Comparison of ENCODE assay signal across 1 cellular context in the genomic region with DNA sequence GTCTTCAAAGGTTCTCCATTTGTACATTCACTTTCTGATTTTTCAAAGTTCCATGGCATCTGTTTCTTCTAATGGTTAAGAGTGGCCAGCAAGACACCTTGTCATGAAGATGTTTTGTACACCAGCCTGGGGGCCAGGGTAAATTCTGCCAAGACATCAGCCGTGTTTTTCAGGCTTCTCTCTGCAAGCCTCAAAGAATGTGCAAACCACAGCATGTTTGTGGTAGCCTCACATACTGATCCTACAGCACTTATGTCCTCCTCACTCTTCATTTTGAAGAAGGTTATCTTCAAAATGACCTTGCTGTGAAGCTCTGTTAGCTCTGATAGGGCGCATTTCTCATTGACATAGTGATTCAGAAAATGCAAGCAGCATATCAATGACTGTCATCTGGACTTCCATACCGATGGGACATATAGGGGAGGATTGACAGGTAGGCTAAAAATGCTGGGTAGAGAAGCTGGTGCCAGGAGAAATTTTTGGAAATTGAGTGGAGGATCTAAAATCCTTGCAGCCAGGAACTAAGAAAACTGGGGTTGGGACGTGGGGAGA.
TF ChIP-seq lines count a peak whose summit lies in the region.

No MANE protein-coding gene starts in this region.

TF ChIP-seq in WTC11, 78 proteins besides CTCF, POLR2A, EP300 and RAD21 (continued from another document):
- TF ChIP-seq, protein P1, sequence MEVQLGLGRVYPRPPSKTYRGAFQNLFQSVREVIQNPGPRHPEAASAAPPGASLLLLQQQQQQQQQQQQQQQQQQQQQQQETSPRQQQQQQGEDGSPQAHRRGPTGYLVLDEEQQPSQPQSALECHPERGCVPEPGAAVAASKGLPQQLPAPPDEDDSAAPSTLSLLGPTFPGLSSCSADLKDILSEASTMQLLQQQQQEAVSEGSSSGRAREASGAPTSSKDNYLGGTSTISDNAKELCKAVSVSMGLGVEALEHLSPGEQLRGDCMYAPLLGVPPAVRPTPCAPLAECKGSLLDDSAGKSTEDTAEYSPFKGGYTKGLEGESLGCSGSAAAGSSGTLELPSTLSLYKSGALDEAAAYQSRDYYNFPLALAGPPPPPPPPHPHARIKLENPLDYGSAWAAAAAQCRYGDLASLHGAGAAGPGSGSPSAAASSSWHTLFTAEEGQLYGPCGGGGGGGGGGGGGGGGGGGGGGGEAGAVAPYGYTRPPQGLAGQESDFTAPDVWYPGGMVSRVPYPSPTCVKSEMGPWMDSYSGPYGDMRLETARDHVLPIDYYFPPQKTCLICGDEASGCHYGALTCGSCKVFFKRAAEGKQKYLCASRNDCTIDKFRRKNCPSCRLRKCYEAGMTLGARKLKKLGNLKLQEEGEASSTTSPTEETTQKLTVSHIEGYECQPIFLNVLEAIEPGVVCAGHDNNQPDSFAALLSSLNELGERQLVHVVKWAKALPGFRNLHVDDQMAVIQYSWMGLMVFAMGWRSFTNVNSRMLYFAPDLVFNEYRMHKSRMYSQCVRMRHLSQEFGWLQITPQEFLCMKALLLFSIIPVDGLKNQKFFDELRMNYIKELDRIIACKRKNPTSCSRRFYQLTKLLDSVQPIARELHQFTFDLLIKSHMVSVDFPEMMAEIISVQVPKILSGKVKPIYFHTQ (CRISPR knock-in tag; IDR thresholded peaks at IDR 0.05), result no peak
- TF ChIP-seq, protein P2, sequence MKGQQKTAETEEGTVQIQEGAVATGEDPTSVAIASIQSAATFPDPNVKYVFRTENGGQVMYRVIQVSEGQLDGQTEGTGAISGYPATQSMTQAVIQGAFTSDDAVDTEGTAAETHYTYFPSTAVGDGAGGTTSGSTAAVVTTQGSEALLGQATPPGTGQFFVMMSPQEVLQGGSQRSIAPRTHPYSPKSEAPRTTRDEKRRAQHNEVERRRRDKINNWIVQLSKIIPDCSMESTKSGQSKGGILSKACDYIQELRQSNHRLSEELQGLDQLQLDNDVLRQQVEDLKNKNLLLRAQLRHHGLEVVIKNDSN (CRISPR knock-in tag; IDR thresholded peaks at IDR 0.05), result no peak
- TF ChIP-seq, protein P3, sequence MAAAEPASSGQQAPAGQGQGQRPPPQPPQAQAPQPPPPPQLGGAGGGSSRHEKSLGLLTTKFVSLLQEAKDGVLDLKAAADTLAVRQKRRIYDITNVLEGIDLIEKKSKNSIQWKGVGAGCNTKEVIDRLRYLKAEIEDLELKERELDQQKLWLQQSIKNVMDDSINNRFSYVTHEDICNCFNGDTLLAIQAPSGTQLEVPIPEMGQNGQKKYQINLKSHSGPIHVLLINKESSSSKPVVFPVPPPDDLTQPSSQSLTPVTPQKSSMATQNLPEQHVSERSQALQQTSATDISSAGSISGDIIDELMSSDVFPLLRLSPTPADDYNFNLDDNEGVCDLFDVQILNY (CRISPR knock-in tag; IDR thresholded peaks at IDR 0.05), result no peak
- TF ChIP-seq JUN (CRISPR knock-in tag; IDR thresholded peaks at IDR 0.05), result no peak
- TF ChIP-seq, protein P4, sequence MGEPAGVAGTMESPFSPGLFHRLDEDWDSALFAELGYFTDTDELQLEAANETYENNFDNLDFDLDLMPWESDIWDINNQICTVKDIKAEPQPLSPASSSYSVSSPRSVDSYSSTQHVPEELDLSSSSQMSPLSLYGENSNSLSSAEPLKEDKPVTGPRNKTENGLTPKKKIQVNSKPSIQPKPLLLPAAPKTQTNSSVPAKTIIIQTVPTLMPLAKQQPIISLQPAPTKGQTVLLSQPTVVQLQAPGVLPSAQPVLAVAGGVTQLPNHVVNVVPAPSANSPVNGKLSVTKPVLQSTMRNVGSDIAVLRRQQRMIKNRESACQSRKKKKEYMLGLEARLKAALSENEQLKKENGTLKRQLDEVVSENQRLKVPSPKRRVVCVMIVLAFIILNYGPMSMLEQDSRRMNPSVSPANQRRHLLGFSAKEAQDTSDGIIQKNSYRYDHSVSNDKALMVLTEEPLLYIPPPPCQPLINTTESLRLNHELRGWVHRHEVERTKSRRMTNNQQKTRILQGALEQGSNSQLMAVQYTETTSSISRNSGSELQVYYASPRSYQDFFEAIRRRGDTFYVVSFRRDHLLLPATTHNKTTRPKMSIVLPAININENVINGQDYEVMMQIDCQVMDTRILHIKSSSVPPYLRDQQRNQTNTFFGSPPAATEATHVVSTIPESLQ (CRISPR knock-in tag; IDR thresholded peaks at IDR 0.05), result no peak
- TF ChIP-seq TEAD4 (CRISPR knock-in tag; IDR thresholded peaks at IDR 0.05), result no peak
- TF ChIP-seq, protein P5, sequence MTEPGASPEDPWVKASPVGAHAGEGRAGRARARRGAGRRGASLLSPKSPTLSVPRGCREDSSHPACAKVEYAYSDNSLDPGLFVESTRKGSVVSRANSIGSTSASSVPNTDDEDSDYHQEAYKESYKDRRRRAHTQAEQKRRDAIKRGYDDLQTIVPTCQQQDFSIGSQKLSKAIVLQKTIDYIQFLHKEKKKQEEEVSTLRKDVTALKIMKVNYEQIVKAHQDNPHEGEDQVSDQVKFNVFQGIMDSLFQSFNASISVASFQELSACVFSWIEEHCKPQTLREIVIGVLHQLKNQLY (CRISPR knock-in tag; IDR thresholded peaks at IDR 0.05), result no peak
- no peak for TF ChIP-seq NFE2L1 (CRISPR knock-in tag; IDR thresholded peaks at IDR 0.05)
- TF ChIP-seq, protein P6, sequence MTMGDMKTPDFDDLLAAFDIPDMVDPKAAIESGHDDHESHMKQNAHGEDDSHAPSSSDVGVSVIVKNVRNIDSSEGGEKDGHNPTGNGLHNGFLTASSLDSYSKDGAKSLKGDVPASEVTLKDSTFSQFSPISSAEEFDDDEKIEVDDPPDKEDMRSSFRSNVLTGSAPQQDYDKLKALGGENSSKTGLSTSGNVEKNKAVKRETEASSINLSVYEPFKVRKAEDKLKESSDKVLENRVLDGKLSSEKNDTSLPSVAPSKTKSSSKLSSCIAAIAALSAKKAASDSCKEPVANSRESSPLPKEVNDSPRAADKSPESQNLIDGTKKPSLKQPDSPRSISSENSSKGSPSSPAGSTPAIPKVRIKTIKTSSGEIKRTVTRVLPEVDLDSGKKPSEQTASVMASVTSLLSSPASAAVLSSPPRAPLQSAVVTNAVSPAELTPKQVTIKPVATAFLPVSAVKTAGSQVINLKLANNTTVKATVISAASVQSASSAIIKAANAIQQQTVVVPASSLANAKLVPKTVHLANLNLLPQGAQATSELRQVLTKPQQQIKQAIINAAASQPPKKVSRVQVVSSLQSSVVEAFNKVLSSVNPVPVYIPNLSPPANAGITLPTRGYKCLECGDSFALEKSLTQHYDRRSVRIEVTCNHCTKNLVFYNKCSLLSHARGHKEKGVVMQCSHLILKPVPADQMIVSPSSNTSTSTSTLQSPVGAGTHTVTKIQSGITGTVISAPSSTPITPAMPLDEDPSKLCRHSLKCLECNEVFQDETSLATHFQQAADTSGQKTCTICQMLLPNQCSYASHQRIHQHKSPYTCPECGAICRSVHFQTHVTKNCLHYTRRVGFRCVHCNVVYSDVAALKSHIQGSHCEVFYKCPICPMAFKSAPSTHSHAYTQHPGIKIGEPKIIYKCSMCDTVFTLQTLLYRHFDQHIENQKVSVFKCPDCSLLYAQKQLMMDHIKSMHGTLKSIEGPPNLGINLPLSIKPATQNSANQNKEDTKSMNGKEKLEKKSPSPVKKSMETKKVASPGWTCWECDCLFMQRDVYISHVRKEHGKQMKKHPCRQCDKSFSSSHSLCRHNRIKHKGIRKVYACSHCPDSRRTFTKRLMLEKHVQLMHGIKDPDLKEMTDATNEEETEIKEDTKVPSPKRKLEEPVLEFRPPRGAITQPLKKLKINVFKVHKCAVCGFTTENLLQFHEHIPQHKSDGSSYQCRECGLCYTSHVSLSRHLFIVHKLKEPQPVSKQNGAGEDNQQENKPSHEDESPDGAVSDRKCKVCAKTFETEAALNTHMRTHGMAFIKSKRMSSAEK (CRISPR knock-in tag; IDR thresholded peaks at IDR 0.05; ENCODE audit: borderline replicate concordance), result no peak
